Comparison of ENCODE assay signal across 8 cellular contexts in the genomic region with DNA sequence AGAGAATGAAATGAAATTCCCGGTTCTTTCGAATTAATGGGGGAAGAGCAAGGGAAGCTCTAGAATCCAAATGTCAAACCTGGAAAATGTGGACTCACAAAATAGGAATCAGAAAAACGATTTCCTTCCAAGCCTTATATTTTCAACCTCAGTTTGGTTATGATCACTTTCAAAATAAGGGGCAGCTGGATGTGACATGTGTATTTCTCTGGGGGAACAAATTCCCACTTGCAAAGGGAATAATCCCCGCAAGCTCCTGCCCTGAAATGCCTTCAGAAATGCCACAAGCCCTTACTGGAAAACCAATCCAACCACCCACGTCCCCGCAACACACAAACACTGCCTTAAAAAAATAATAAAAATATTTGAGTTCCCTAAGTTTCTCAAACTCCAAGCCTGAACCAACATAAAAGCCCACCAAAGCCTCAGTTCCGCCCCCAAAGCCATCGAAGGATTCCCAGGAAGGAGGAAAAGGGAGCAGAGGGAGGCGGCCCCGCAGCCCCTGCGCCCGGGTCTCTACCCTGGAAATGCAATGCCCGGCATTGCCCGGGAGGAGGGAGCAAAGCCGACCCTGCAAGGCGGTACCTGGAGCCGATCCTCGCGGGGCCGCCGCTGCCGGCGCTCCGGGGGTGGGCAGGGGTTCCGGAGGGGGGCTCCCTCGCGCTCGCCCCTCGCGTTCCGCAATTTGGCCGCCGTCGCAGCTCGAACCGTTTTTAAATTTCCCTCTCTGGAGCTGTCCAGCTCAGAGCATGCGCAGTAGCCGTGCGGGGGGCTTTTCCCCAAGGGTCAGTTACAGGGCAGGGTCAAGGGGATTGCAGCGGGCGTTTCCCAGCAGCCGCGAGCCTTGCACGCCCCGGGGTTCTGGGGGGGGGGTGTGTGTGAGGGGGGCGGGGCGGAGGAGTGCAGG. TPM values are rescaled to one million over a fixed set of nuclear protein-coding genes. Genes with fewer than 3 reads are reported as not detected.
A peak's percentile ranks its signal among the peaks of the same experiment; 100 is the strongest.
DNase-seq lines count a peak whose midpoint lies in the region; ATAC-seq and TF ChIP-seq lines count a peak whose summit lies in the region.

Gene FOXN4, minus strand, starts transcription at position 751 of the 907 bp plus-strand sequence. CDS start 963 bp downstream, outside the sequence.

- peaks cover 8% of the 10 kb centered on the region for H3K4me1 Mint-ChIP-seq in activated T-helper 1 cell treated with anti-CD3 and anti-CD28 coated beads, Interleukin-12 subunit alpha, Interleukin-12 subunit beta, Interleukin-2, Interleukin-4 antibody, amounts not matched to agents 30 ng/mL and 10 ng/mL and 1 ng/mL, durations not matched to agents 14 hours and 24 hours and 36 hours (ENCODE audit: low read depth)

- intact Hi-C loops in left ventricle myocardium inferior (cut with micrococcal nuclease) (no loop called here), Right ventricle myocardium inferior (cut with DNase I) (no loop called here), lower lobe of right lung (cut with DNase I) (no loop called here), vagina (cut with DNase I) (no loop called here)
- intact Hi-C loops in activated T-helper 1 cell treated with anti-CD3 and anti-CD28 coated beads, Interleukin-12 subunit alpha, Interleukin-12 subunit beta, Interleukin-2, Interleukin-4 antibody, amounts not matched to agents 30 ng/mL and 10 ng/mL and 1 ng/mL, durations not matched to agents 14 hours and 24 hours and 36 hours (cut with micrococcal nuclease): no loop called here

- H3K4me1 ChIP-seq in left ventricle myocardium inferior: peaks cover 17% of the 10 kb centered on the region
- peaks cover 16% of the 10 kb centered on the region for H3K4me1 ChIP-seq in lower lobe of right lung
- H3K4me1 ChIP-seq in vagina: peaks cover 16% of the 10 kb centered on the region

- H3K4me3 Mint-ChIP-seq in activated T-helper 1 cell treated with anti-CD3 and anti-CD28 coated beads, Interleukin-12 subunit alpha, Interleukin-12 subunit beta, Interleukin-2, Interleukin-4 antibody, amounts not matched to agents 30 ng/mL and 10 ng/mL and 1 ng/mL, durations not matched to agents 14 hours and 24 hours and 36 hours: peak within 1 kb of the TSS; percentile 74

- H3K27ac ChIP-seq in left ventricle myocardium inferior (replicated peaks) (no peak within 1 kb of the TSS), lower lobe of right lung (no peak within 1 kb of the TSS), vagina (peak within 1 kb of the TSS; percentile 13)

- H3K36me3 ChIP-seq in left ventricle myocardium inferior (no peaks in the 10 kb centered on the region), lower lobe of right lung (no peaks in the 10 kb centered on the region), vagina (no peaks in the 10 kb centered on the region)

- ATAC-seq in Right ventricle myocardium inferior: no peak
- no peak for ATAC-seq in lower lobe of right lung
- no peak for ATAC-seq in HG02588 (IDR thresholded peaks at IDR 0.05; ENCODE audit: unreplicated experiment)
- ATAC-seq in GM19351 (IDR thresholded peaks at IDR 0.05; ENCODE audit: unreplicated experiment): no peak
- no peak for ATAC-seq in HG02938 (IDR thresholded peaks at IDR 0.05; ENCODE audit: unreplicated experiment)

- no peak for TF ChIP-seq POLR2A in vagina (IDR thresholded peaks at IDR 0.05)

- peak within 1 kb of the TSS; percentile 64 for H3K4me3 ChIP-seq in left ventricle myocardium inferior
- H3K4me3 ChIP-seq in lower lobe of right lung: peak within 1 kb of the TSS; percentile 47
- H3K4me3 ChIP-seq in vagina: peak within 1 kb of the TSS; percentile 47 to 65

- no peak within 1 kb of the TSS for H3K27ac Mint-ChIP-seq in activated T-helper 1 cell treated with anti-CD3 and anti-CD28 coated beads, Interleukin-12 subunit alpha, Interleukin-12 subunit beta, Interleukin-2, Interleukin-4 antibody, amounts not matched to agents 30 ng/mL and 10 ng/mL and 1 ng/mL, durations not matched to agents 14 hours and 24 hours and 36 hours

- H3K9me3 ChIP-seq in left ventricle myocardium inferior (replicated peaks) (no peaks in the 10 kb centered on the region), lower lobe of right lung (no peaks in the 10 kb centered on the region), vagina (no peaks in the 10 kb centered on the region)

- H3K9me3 Mint-ChIP-seq in activated T-helper 1 cell treated with anti-CD3 and anti-CD28 coated beads, Interleukin-12 subunit alpha, Interleukin-12 subunit beta, Interleukin-2, Interleukin-4 antibody, amounts not matched to agents 30 ng/mL and 10 ng/mL and 1 ng/mL, durations not matched to agents 14 hours and 24 hours and 36 hours: no peaks in the 10 kb centered on the region

- peaks cover 67% of the 10 kb centered on the region for H3K27me3 Mint-ChIP-seq in activated T-helper 1 cell treated with anti-CD3 and anti-CD28 coated beads, Interleukin-12 subunit alpha, Interleukin-12 subunit beta, Interleukin-2, Interleukin-4 antibody, amounts not matched to agents 30 ng/mL and 10 ng/mL and 1 ng/mL, durations not matched to agents 14 hours and 24 hours and 36 hours (ENCODE audit: insufficient read depth)

- TF ChIP-seq CTCF in left ventricle myocardium inferior (IDR thresholded peaks at IDR 0.05; ENCODE audit: borderline replicate concordance) (no peak), lower lobe of right lung (IDR thresholded peaks at IDR 0.05) (no peak), vagina (IDR thresholded peaks at IDR 0.05) (no peak)

- peaks cover 73% of the 10 kb centered on the region for H3K27me3 ChIP-seq in left ventricle myocardium inferior (ENCODE audit: low read depth)
- peaks cover 71% of the 10 kb centered on the region for H3K27me3 ChIP-seq in lower lobe of right lung (ENCODE audit: low read depth)
- no peaks in the 10 kb centered on the region for H3K27me3 ChIP-seq in vagina

- no peaks in the 10 kb centered on the region for H3K36me3 Mint-ChIP-seq in activated T-helper 1 cell treated with anti-CD3 and anti-CD28 coated beads, Interleukin-12 subunit alpha, Interleukin-12 subunit beta, Interleukin-2, Interleukin-4 antibody, amounts not matched to agents 30 ng/mL and 10 ng/mL and 1 ng/mL, durations not matched to agents 14 hours and 24 hours and 36 hours (ENCODE audit: low read depth)

- DNase-seq in left ventricle myocardium inferior (no peak), Right ventricle myocardium inferior (ENCODE audit: missing footprints) (no peak), lower lobe of right lung (no peak), vagina (ENCODE audit: extremely low spot score in 2 of 2) (no peak)
- no peak for DNase-seq in activated T-helper 1 cell treated with anti-CD3 and anti-CD28 coated beads, Interleukin-12 subunit alpha, Interleukin-12 subunit beta, Interleukin-2, Interleukin-4 antibody, amounts not matched to agents 30 ng/mL and 10 ng/mL and 1 ng/mL, durations not matched to agents 14 hours and 24 hours and 36 hours (ENCODE audit: low spot score)

RNA-seq across cellular contexts. Expression of gene FOXN4, which starts in this region (rescaled TPM):
- not detected for total RNA-seq in left ventricle myocardium inferior
- not detected for total RNA-seq in Right ventricle myocardium inferior
- not detected in 2 replicates for total RNA-seq in activated T-helper 1 cell treated with anti-CD3 and anti-CD28 coated beads, Interleukin-12 subunit alpha, Interleukin-12 subunit beta, Interleukin-2, Interleukin-4 antibody, amounts not matched to agents 30 ng/mL and 10 ng/mL and 1 ng/mL, durations not matched to agents 14 hours and 24 hours and 36 hours
- total RNA-seq in lower lobe of right lung: not detected
- total RNA-seq in vagina: not detected
